Comparison of ENCODE assay signal across 30 cellular contexts in the genomic region with DNA sequence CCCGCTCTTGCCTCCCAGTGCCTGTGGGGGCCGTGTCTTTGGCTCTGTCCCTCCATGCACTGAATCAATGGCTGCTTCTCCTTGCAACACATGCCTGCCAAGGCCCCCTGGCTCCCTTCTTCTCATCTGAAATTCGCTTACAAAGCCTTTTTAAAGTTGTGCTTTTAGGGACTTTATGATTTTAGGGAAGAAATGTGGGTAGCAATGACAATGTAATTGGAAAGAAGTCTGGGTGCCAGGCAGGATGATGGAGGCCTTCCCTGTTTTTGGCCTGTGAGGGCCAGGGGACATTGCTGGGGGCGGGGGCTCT. TPM values are rescaled to one million over a fixed set of nuclear protein-coding genes. Genes with fewer than 3 reads are reported as not detected.
A peak's percentile ranks its signal among the peaks of the same experiment; 100 is the strongest.
DNase-seq lines count a peak whose midpoint lies in the region; ATAC-seq, FAIRE-seq and TF ChIP-seq lines count a peak whose summit lies in the region.
"Had no signal": no experiment of that assay in that cellular context is flagged by ENCODE, and none has a peak within 500 bp of the region (broad histone marks: within the 10 kb centered on the region; RNA-seq: fewer than 3 reads in every experiment).

No MANE protein-coding gene starts in this region.

- H3F3A ChIP-seq in neural progenitor cell (ENCODE audit: low read depth): peaks cover 11% of the 10 kb centered on the region

- H4K5ac ChIP-seq in H1 (ENCODE audit: insufficient read length, low read depth, low read length): no peak overlapping the region

- no peak overlapping the region for H3K4ac ChIP-seq in H1 (replicated peaks; ENCODE audit: insufficient read length, low read depth, low read length)

- TF ChIP-seq POLR2A in H1 (IDR thresholded peaks at IDR 0.05; ENCODE audit: control extremely low read depth in 1 of 2, low read depth in 2 of 2, low read length in 2 of 2) (no peak), gastroesophageal sphincter (IDR thresholded peaks at IDR 0.05) (no peak)

- H3K4me1 ChIP-seq in BLaER1 treated with 17β-estradiol and CSF1 and Interleukin-3, amounts not matched to agents 10 nM and 100 nM: peaks cover 81 to 98% (median 88%) of the 10 kb centered on the region in 10 experiments
- peaks cover 5 to 41% (median 30%) of the 10 kb centered on the region in 4 experiments for H3K4me1 ChIP-seq in H1 (replicated peaks in 1 of 4; ENCODE audit: control insufficient read depth in 3 of 4, insufficient read depth in 4 of 4, low read length in 3 of 4)
- peaks cover 53% of the 10 kb centered on the region for H3K4me1 ChIP-seq in neural progenitor cell
- peaks cover 0 to 15% (median 0%) of the 10 kb centered on the region in 3 donors for H3K4me1 ChIP-seq in gastroesophageal sphincter
- H3K4me1 ChIP-seq: uterus had no signal

- no peaks in the 10 kb centered on the region for H3K27me3 ChIP-seq in BLaER1 treated with 17β-estradiol and CSF1 and Interleukin-3, amounts not matched to agents 10 nM and 100 nM
- peaks cover 0 to 3% (median 0%) of the 10 kb centered on the region in 4 experiments; a peak in 2 of 7 replicates for H3K27me3 ChIP-seq in H1 (replicated peaks in 1 of 4; ENCODE audit: control insufficient read depth in 3 of 4, extremely low read depth in 1 of 4, insufficient read depth in 3 of 4, low read length in 3 of 4)
- peaks cover 1% of the 10 kb centered on the region for H3K27me3 ChIP-seq in neural progenitor cell
- H3K27me3 ChIP-seq in gastroesophageal sphincter: no peaks in the 10 kb centered on the region
- H3K27me3 ChIP-seq: heart right ventricle, SJSA1, uterus had no signal

- peak overlapping the region; percentile 8; the same call in 1 of the 2 replicates for H2BK5ac ChIP-seq in H1 (ENCODE audit: low read depth, low read length)

- H3K4me3 Mint-ChIP-seq in T-helper 17 cell: no peak overlapping the region
- H3K4me3 Mint-ChIP-seq in neural progenitor cell: peak overlapping the region; percentile 46
- H3K4me3 Mint-ChIP-seq: activated CD8-positive, alpha-beta memory T cell treated with anti-CD3 and anti-CD28 coated beads, Interleukin-2, amount 10 ng/mL, durations not matched to agents 7 days and 5 days; natural killer cell treated with Interleukin-12 subunit alpha and Interleukin-12 subunit beta and Interleukin-15 and Interleukin-18, amount 100 ng/mL, for 72 hours had no signal

- no peak overlapping the region for H2AK5ac ChIP-seq in H1 (ENCODE audit: low read depth, low read length)

- no peak overlapping the region for H2AFZ ChIP-seq in H1 (ENCODE audit: low read length)
- no peak overlapping the region for H2AFZ ChIP-seq in neural progenitor cell (replicated peaks)
- H2AFZ ChIP-seq: parathyroid adenoma had no signal

- H3K18ac ChIP-seq in H1 (ENCODE audit: extremely low read depth, low read length): no peak overlapping the region

- no peak overlapping the region for H2BK15ac ChIP-seq in H1 (ENCODE audit: low read length)

- H3K79me2 ChIP-seq in H1 (ENCODE audit: control insufficient read depth in 1 of 2, insufficient read depth in 2 of 2, low read length in 2 of 2): no peaks in the 10 kb centered on the region
- H3K79me2 ChIP-seq in neural progenitor cell (ENCODE audit: low read depth): peaks cover 6% of the 10 kb centered on the region

- DNase-seq in T-helper 17 cell (no peak), H1 (ENCODE audit: low read depth in 1 of 2, low spot score in 2 of 2) (no peak), neural progenitor cell (ENCODE audit: low spot score) (no peak)
- DNase-seq: activated CD4-positive, alpha-beta T cell treated with anti-CD3 and anti-CD28 coated beads, Interleukin-2, amount 50 U/mL, for 4 hours; activated CD4-positive, CD25-positive, alpha-beta regulatory T cell; activated CD8-positive, alpha-beta memory T cell treated with anti-CD3 and anti-CD28 coated beads, Interleukin-2, amount 10 ng/mL, durations not matched to agents 7 days and 5 days; activated naive CD4-positive, alpha-beta T cell; activated T-cell treated with anti-CD3 and anti-CD28 coated beads, Interleukin-2, amount 50 U/mL, for 48 hours; foreskin melanocyte; HCEC 1CT; heart right ventricle; lower lobe of right lung; NCI-H1048; NCI-H446; NCI-H748 treated with DMSO at 0.1 percent for 48 hours; stimulated activated CD4-positive, alpha-beta T cell treated with anti-CD3 and anti-CD28 coated beads, Interleukin-1b, Interleukin-23, amount 100 ng/mL, for 48 hours; stimulated activated naive CD4-positive, alpha-beta T cell treated with Interleukin-2 at 50 U/mL for 16 hours; T-helper 1 cell; uterus had no signal

- CTCF ChIA-PET in H1 (lab: Charles Lee; ENCODE audit: partially characterized antibody): interaction anchor here (0.9 to 3.9 kb wide), 6 partner anchors 11 to 74 kb away, joined by 3 to 18 read pairs (median 4); no protein-coding TSS in a partner anchor

- no peaks in the 10 kb centered on the region for H3K9me3 ChIP-seq in BLaER1 treated with 17β-estradiol and CSF1 and Interleukin-3, amounts not matched to agents 10 nM and 100 nM (replicated peaks in 1 of 11)
- H3K9me3 ChIP-seq in T-helper 17 cell (ENCODE audit: control insufficient read depth, low read length, poor library complexity, severe bottlenecking): no peaks in the 10 kb centered on the region
- no peaks in the 10 kb centered on the region for H3K9me3 ChIP-seq in H1 (ENCODE audit: insufficient read depth in 2 of 2, low read depth in 1 of 2, low read length in 1 of 2)
- H3K9me3 ChIP-seq in neural progenitor cell (ENCODE audit: low read depth): no peaks in the 10 kb centered on the region
- H3K9me3 ChIP-seq in gastroesophageal sphincter: no peaks in the 10 kb centered on the region
- H3K9me3 ChIP-seq: heart right ventricle, lower lobe of right lung, thoracic aorta, uterus had no signal

- H3K27ac ChIP-seq in BLaER1 treated with 17β-estradiol and CSF1 and Interleukin-3, amounts not matched to agents 10 nM and 100 nM: peak overlapping the region in 2 of 11 experiments; percentile 2 to 22; a peak in 2 of 22 replicates
- H3K27ac ChIP-seq in H1 (ENCODE audit: low read depth, low read length) (no peak overlapping the region), neural progenitor cell (no peak overlapping the region), gastroesophageal sphincter (no peak overlapping the region)
- H3K27ac ChIP-seq: heart right ventricle, lower lobe of right lung, parathyroid adenoma, SJSA1, thoracic aorta, uterus had no signal

- peaks cover 44 to 99% (median 82%) of the 10 kb centered on the region in 11 experiments for H4K20me1 ChIP-seq in BLaER1 treated with 17β-estradiol and CSF1 and Interleukin-3, amounts not matched to agents 10 nM and 100 nM
- peaks cover 0 to 2% of the 10 kb centered on the region in 2 experiments for H4K20me1 ChIP-seq in H1 (replicated peaks in 1 of 2; ENCODE audit: control insufficient read depth in 1 of 2, insufficient read depth in 2 of 2, low read length in 2 of 2)
- H4K20me1 ChIP-seq in neural progenitor cell (ENCODE audit: low read depth): peaks cover 11% of the 10 kb centered on the region

- peak overlapping the region in 1 of 11 experiments; percentile 42; a peak in 1 of 22 replicates for H3K9ac ChIP-seq in BLaER1 treated with 17β-estradiol and CSF1 and Interleukin-3, amounts not matched to agents 10 nM and 100 nM
- H3K9ac ChIP-seq in H1 (replicated peaks in 1 of 4; ENCODE audit: extremely low read depth in 1 of 4, low read depth in 3 of 4, low read length in 3 of 4): no peak overlapping the region
- no peak overlapping the region for H3K9ac ChIP-seq in neural progenitor cell
- H3K9ac ChIP-seq: parathyroid adenoma had no signal

- H3K79me1 ChIP-seq in H1 (ENCODE audit: low read depth, low read length): peaks cover 6% of the 10 kb centered on the region

- H3K9me3 Mint-ChIP-seq in neural progenitor cell: no peaks in the 10 kb centered on the region
- H3K9me3 Mint-ChIP-seq: natural killer cell treated with Interleukin-12 subunit alpha and Interleukin-12 subunit beta and Interleukin-15 and Interleukin-18, amount 100 ng/mL, for 72 hours had no signal

- no peak overlapping the region for H4K91ac ChIP-seq in H1 (replicated peaks; ENCODE audit: insufficient read length, low read length)

- WGBS in H1 (ENCODE audit: extremely low coverage in 1 of 2, insufficient coverage in 1 of 2, insufficient read length in 1 of 2, insufficient replicate concordance in 2 of 2, low coverage in 1 of 2, low lambda C conversion rate in 2 of 2, missing lambda C conversion rate in 1 of 2), 2 experiments: 86% methylated on average over 4 of the region's 4 CpGs; no CpG with 5 or more reads in 1 of the 2 experiments
- WGBS in gastroesophageal sphincter (ENCODE audit: low coverage in 1 of 2), 2 donors: 60 to 79% methylated on average over 1 to 2 of the region's 4 CpGs

- H3K36me3 Mint-ChIP-seq in T-helper 17 cell (ENCODE audit: low read depth): no peaks in the 10 kb centered on the region
- H3K36me3 Mint-ChIP-seq in neural progenitor cell: no peaks in the 10 kb centered on the region
- H3K36me3 Mint-ChIP-seq: activated CD8-positive, alpha-beta memory T cell treated with anti-CD3 and anti-CD28 coated beads, Interleukin-2, amount 10 ng/mL, durations not matched to agents 7 days and 5 days; natural killer cell treated with Interleukin-12 subunit alpha and Interleukin-12 subunit beta and Interleukin-15 and Interleukin-18, amount 100 ng/mL, for 72 hours had no signal

- no peak overlapping the region for H2BK20ac ChIP-seq in H1 (ENCODE audit: low read length)

- H3K56ac ChIP-seq in H1 (replicated peaks; ENCODE audit: insufficient read length, low read depth, low read length): no peak overlapping the region

- no peak for TF ChIP-seq RAD21 in H1 (IDR thresholded peaks at IDR 0.05 in 1 of 2, conservative IDR thresholded peaks at IDR 0.05 in 1 of 2; ENCODE audit: low read depth in 2 of 2, low read length in 2 of 2)

- TF ChIP-seq CTCF in H1 (IDR thresholded peaks at IDR 0.05; ENCODE audit: control extremely low read depth in 1 of 3, insufficient read depth in 1 of 3, low read depth in 1 of 3, low read length in 3 of 3) (no peak), neural progenitor cell (IDR thresholded peaks at IDR 0.05) (no peak), gastroesophageal sphincter (IDR thresholded peaks at IDR 0.05) (no peak)

- H3K27me3 Mint-ChIP-seq in T-helper 17 cell (no peaks in the 10 kb centered on the region), neural progenitor cell (ENCODE audit: insufficient read depth, low read depth) (peaks cover 7% of the 10 kb centered on the region)
- H3K27me3 Mint-ChIP-seq: activated CD8-positive, alpha-beta memory T cell treated with anti-CD3 and anti-CD28 coated beads, Interleukin-2, amount 10 ng/mL, durations not matched to agents 7 days and 5 days; natural killer cell treated with Interleukin-12 subunit alpha and Interleukin-12 subunit beta and Interleukin-15 and Interleukin-18, amount 100 ng/mL, for 72 hours had no signal

- no peak for ATAC-seq in T-helper 17 cell
- no peak for ATAC-seq in HG02798 (IDR thresholded peaks at IDR 0.05; ENCODE audit: poor library complexity, unreplicated experiment)
- no peak for ATAC-seq in GM18909 (IDR thresholded peaks at IDR 0.05; ENCODE audit: poor library complexity, unreplicated experiment)
- no peak for ATAC-seq in HG03521 (IDR thresholded peaks at IDR 0.05; ENCODE audit: unreplicated experiment)
- no peak for ATAC-seq in gastroesophageal sphincter
- ATAC-seq: activated CD8-positive, alpha-beta memory T cell treated with anti-CD3 and anti-CD28 coated beads, Interleukin-2, amount 10 ng/mL, durations not matched to agents 7 days and 5 days; heart right ventricle; lower lobe of right lung; natural killer cell treated with Interleukin-12 subunit alpha and Interleukin-12 subunit beta and Interleukin-15 and Interleukin-18, amount 100 ng/mL, for 72 hours had no signal

- peaks cover 0 to 8% (median 0%) of the 10 kb centered on the region in 11 experiments; a peak in 3 of 22 replicates for H3K36me3 ChIP-seq in BLaER1 treated with 17β-estradiol and CSF1 and Interleukin-3, amounts not matched to agents 10 nM and 100 nM
- no peaks in the 10 kb centered on the region for H3K36me3 ChIP-seq in H1 (ENCODE audit: control insufficient read depth in 2 of 4, insufficient read depth in 4 of 4, low read length in 3 of 4)
- no peaks in the 10 kb centered on the region for H3K36me3 ChIP-seq in neural progenitor cell
- no peaks in the 10 kb centered on the region for H3K36me3 ChIP-seq in gastroesophageal sphincter
- H3K36me3 ChIP-seq: heart right ventricle, lower lobe of right lung, SJSA1, thoracic aorta, uterus had no signal

- no peak overlapping the region for H3K23ac ChIP-seq in H1 (ENCODE audit: insufficient read length)

- no peak overlapping the region for H3K14ac ChIP-seq in H1 (ENCODE audit: insufficient read length)

- no peak for FAIRE-seq in H1 (lab: Jason Lieb, UNC)
- FAIRE-seq: GM12892 had no signal

- H3K4me1 Mint-ChIP-seq in T-helper 17 cell (peaks cover 11% of the 10 kb centered on the region), neural progenitor cell (peaks cover 56% of the 10 kb centered on the region)

- TF ChIP-seq EP300 in H1 (IDR thresholded peaks at IDR 0.05; ENCODE audit: borderline replicate concordance in 1 of 2, low read depth in 2 of 2, low read length in 2 of 2) (no peak), gastroesophageal sphincter (IDR thresholded peaks at IDR 0.05) (no peak)

- no peak overlapping the region for H4K8ac ChIP-seq in H1 (ENCODE audit: extremely low read depth, insufficient read depth, low read length)

- H2BK12ac ChIP-seq in H1 (ENCODE audit: low read depth, low read length): no peak overlapping the region

- H3K4me2 ChIP-seq in BLaER1 treated with 17β-estradiol and CSF1 and Interleukin-3, amounts not matched to agents 10 nM and 100 nM: peak overlapping the region; percentile 57 to 86 (median 74)
- no peak overlapping the region for H3K4me2 ChIP-seq in H1 (ENCODE audit: insufficient read depth in 1 of 2, low read depth in 2 of 2, low read length in 2 of 2)
- H3K4me2 ChIP-seq in neural progenitor cell: no peak overlapping the region
- H3K4me2 ChIP-seq: smooth muscle cell had no signal

- no peaks in the 10 kb centered on the region for H3K23me2 ChIP-seq in H1 (ENCODE audit: low read depth, low read length)

- H3K27ac Mint-ChIP-seq in T-helper 17 cell (peak overlapping the region; percentile 14), neural progenitor cell (peak overlapping the region; percentile 82)
- H3K27ac Mint-ChIP-seq: activated CD8-positive, alpha-beta memory T cell treated with anti-CD3 and anti-CD28 coated beads, Interleukin-2, amount 10 ng/mL, durations not matched to agents 7 days and 5 days; natural killer cell treated with Interleukin-12 subunit alpha and Interleukin-12 subunit beta and Interleukin-15 and Interleukin-18, amount 100 ng/mL, for 72 hours had no signal

- H3K4me3 ChIP-seq in BLaER1 treated with 17β-estradiol and CSF1 and Interleukin-3, amounts not matched to agents 10 nM and 100 nM: no peak overlapping the region
- H3K4me3 ChIP-seq in H1 (ENCODE audit: extremely low read depth in 1 of 4, insufficient read depth in 2 of 4, low read depth in 3 of 4, low read length in 4 of 4) (no peak overlapping the region), neural progenitor cell (no peak overlapping the region), gastroesophageal sphincter (no peak overlapping the region)
- H3K4me3 ChIP-seq: heart right ventricle, lower lobe of right lung, SJSA1, smooth muscle cell, thoracic aorta, uterus had no signal

- POLR2A ChIA-PET in H1 (lab: Charles Lee; ENCODE audit: partially characterized antibody): interaction anchor here (1.0 to 1.3 kb wide), 2 partner anchors 56 to 58 kb away, joined by 3 read pairs; no protein-coding TSS in a partner anchor

- no peak overlapping the region for H2BK120ac ChIP-seq in H1 (replicated peaks; ENCODE audit: low read depth, low read length)

RNA-seq across cellular contexts. Expression of gene SMOX, which starts 18.1 kb away (rescaled TPM):
- total RNA-seq in T-helper 17 cell (10 to 100 TPM in 1 of 2 donors, 1 to 10 TPM in 1; 3.1 to 40.8 TPM), neural progenitor cell (ENCODE audit: low replicate concordance) (6.8 and 11.6 TPM in 2 replicates), gastroesophageal sphincter (1 to 10 TPM; 2.3 to 7.6 (median 6.1) TPM)
- 9.3 and 12.4 TPM in 2 replicates for total RNA-seq in H1 (2021; fragmentation: NEBNext Ultra II Directional; extraction: Animal tissue kit (Norgen Biotek cat#: 25700))
- 8.3 and 20.5 TPM in 2 replicates for polyA plus RNA-seq in H1 (2011; rRNA removed)
- 5.0 TPM for polyA plus RNA-seq in H1 (2011; cell fraction: cytosol; rRNA removed)
- polyA plus RNA-seq in H1 (2011; cell fraction: nucleus; rRNA removed): 10.3 TPM
- polyA plus RNA-seq in H1 (2012, experiment 1 of 2): 6.1 to 12.8 TPM (median 11.7 TPM) in 4 replicates
- polyA plus RNA-seq in H1 (2012, experiment 2 of 2): 18.7 TPM
- polyA plus RNA-seq in H1 (2013, experiment 1 of 2): 7.0 TPM
- 7.7 TPM for polyA plus RNA-seq in H1 (2013, experiment 2 of 2)
- 2.4 and 2.5 TPM in 2 replicates for polyA minus RNA-seq in H1 (2011; rRNA and poly(A)+ RNA removed)
- 4.5 TPM for polyA minus RNA-seq in H1 (2011; cell fraction: cytosol; rRNA and poly(A)+ RNA removed)
- polyA minus RNA-seq in H1 (2011; cell fraction: nucleus; rRNA and poly(A)+ RNA removed): 2.0 TPM

Comparison
In these comparisons a context has a peak if more than half of its experiments do, and no peak if none do; other contexts are left out.
1. H3K4me2 ChIP-seq: peak in BLaER1 treated with 17β-estradiol and CSF1 and Interleukin-3, amounts not matched to agents 10 nM and 100 nM (11 of 11); none in H1 (0 of 2) and neural progenitor cell (single experiment).